1 cellular context compared by ENCODE assay signal in genomic region chr9:132407196-132407595, GRCh38.
TF ChIP-seq lines count a peak whose summit lies in the region.

No MANE protein-coding gene starts in this region.

TF ChIP-seq in GM12878, 131 proteins besides CTCF, POLR2A, EP300 and RAD21:
- TF ChIP-seq, protein P1, sequence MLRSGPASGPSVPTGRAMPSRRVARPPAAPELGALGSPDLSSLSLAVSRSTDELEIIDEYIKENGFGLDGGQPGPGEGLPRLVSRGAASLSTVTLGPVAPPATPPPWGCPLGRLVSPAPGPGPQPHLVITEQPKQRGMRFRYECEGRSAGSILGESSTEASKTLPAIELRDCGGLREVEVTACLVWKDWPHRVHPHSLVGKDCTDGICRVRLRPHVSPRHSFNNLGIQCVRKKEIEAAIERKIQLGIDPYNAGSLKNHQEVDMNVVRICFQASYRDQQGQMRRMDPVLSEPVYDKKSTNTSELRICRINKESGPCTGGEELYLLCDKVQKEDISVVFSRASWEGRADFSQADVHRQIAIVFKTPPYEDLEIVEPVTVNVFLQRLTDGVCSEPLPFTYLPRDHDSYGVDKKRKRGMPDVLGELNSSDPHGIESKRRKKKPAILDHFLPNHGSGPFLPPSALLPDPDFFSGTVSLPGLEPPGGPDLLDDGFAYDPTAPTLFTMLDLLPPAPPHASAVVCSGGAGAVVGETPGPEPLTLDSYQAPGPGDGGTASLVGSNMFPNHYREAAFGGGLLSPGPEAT (IDR thresholded peaks at IDR 0.05; ENCODE audit: low read depth): no peak
- TF ChIP-seq TCF3 (IDR thresholded peaks at IDR 0.05; ENCODE audit: borderline replicate concordance, insufficient read depth, low read depth, low read length) (no peak), RB1 (IDR thresholded peaks at IDR 0.05; ENCODE audit: borderline replicate concordance) (no peak), IRF4 (IDR thresholded peaks at IDR 0.05; ENCODE audit: low read depth, low read length) (no peak), ESRRA (IDR thresholded peaks at IDR 0.05; ENCODE audit: low read length) (no peak), YBX1 (IDR thresholded peaks at IDR 0.05) (no peak), EED (IDR thresholded peaks at IDR 0.05; ENCODE audit: low read depth) (no peak), KLF5 (IDR thresholded peaks at IDR 0.05; ENCODE audit: partially characterized antibody) (no peak), SUZ12 (IDR thresholded peaks at IDR 0.05; ENCODE audit: unreplicated experiment) (no peak)
- TF ChIP-seq, protein P2, sequence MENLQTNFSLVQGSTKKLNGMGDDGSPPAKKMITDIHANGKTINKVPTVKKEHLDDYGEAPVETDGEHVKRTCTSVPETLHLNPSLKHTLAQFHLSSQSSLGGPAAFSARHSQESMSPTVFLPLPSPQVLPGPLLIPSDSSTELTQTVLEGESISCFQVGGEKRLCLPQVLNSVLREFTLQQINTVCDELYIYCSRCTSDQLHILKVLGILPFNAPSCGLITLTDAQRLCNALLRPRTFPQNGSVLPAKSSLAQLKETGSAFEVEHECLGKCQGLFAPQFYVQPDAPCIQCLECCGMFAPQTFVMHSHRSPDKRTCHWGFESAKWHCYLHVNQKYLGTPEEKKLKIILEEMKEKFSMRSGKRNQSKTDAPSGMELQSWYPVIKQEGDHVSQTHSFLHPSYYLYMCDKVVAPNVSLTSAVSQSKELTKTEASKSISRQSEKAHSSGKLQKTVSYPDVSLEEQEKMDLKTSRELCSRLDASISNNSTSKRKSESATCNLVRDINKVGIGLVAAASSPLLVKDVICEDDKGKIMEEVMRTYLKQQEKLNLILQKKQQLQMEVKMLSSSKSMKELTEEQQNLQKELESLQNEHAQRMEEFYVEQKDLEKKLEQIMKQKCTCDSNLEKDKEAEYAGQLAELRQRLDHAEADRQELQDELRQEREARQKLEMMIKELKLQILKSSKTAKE (IDR thresholded peaks at IDR 0.05; ENCODE audit: low read depth, poor library complexity, severe bottlenecking): no peak
- TF ChIP-seq, protein P3, sequence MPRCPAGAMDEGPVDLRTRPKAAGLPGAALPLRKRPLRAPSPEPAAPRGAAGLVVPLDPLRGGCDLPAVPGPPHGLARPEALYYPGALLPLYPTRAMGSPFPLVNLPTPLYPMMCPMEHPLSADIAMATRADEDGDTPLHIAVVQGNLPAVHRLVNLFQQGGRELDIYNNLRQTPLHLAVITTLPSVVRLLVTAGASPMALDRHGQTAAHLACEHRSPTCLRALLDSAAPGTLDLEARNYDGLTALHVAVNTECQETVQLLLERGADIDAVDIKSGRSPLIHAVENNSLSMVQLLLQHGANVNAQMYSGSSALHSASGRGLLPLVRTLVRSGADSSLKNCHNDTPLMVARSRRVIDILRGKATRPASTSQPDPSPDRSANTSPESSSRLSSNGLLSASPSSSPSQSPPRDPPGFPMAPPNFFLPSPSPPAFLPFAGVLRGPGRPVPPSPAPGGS (IDR thresholded peaks at IDR 0.05; ENCODE audit: borderline replicate concordance, insufficient read depth, low read depth, low read length, poor library complexity, severe bottlenecking): no peak
